In the genomic region with DNA sequence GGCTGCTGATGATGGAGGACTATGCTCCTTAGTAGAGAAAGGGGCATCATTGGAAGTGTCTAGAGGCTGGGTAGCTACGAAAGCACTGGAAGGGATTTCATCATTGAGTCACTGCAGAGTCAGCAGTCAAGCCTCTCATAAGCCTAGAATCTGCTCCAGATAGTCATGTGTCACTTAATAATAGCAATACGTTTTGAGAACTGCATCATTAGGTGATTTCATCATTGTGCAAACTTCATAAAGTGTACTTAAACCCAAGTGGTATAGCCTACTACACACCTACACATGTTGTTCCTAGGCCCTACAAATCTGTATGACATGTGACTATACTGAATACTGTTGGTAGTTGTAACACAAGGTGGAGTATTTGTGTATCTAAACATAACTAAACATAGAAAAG, we compare ENCODE assay signal across 29 cellular contexts.
DNase-seq lines count a peak whose midpoint lies in the region; ATAC-seq, FAIRE-seq and TF ChIP-seq lines count a peak whose summit lies in the region.
"Had no signal": no experiment of that assay in that cellular context is flagged by ENCODE, and none has a peak within 500 bp of the region (broad histone marks: within the 10 kb centered on the region; RNA-seq: fewer than 3 reads in every experiment).

No MANE protein-coding gene starts in this region.

- H2AFZ ChIP-seq in ACC112 (ENCODE audit: low read length, unreplicated experiment) (no peak overlapping the region), IMR-90 (replicated peaks; ENCODE audit: low read length, poor library complexity) (no peak overlapping the region)

- in situ Hi-C loops in IMR-90 (cut with MboI; ENCODE audit: low sequenced_read_pairs): no loop called here

- no peak overlapping the region for H2BK5ac ChIP-seq in IMR-90 (ENCODE audit: low read depth, low read length, poor library complexity, severe bottlenecking)

- POLR2A ChIA-PET in IMR-90 (lab: Charles Lee; ENCODE audit: unreplicated experiment): no interaction called here

- no peak overlapping the region for H3K4me3 ChIP-seq in ACC112 (ENCODE audit: low read depth, low read length)
- H3K4me3 ChIP-seq in IMR-90 (ENCODE audit: insufficient read depth, low read depth, low read length): no peak overlapping the region
- H3K4me3 ChIP-seq in lower lobe of right lung: no peak overlapping the region
- H3K4me3 ChIP-seq: prostate gland, sigmoid colon, thoracic aorta had no signal

- H3K36me3 ChIP-seq in ACC112 (ENCODE audit: insufficient read depth, low read length): peaks cover 14% of the 10 kb centered on the region
- no peaks in the 10 kb centered on the region; the same call in 1 of the 2 replicates for H3K36me3 ChIP-seq in IMR-90 (ENCODE audit: control insufficient read depth, insufficient read depth, low read length)
- H3K36me3 ChIP-seq in lower lobe of right lung: peaks cover 46% of the 10 kb centered on the region
- H3K36me3 ChIP-seq: prostate gland had no signal

- no peak overlapping the region for H4K8ac ChIP-seq in IMR-90 (ENCODE audit: low read depth in 2 of 2, low read length in 2 of 2)

- CTCF ChIA-PET in IMR-90 (lab: Yijun Ruan, JAX): no interaction called here

- no peak for TF ChIP-seq CTCF in IMR-90 (conservative IDR thresholded peaks at IDR 0.05; ENCODE audit: low read depth, low read length)
- TF ChIP-seq CTCF in lower lobe of right lung (IDR thresholded peaks at IDR 0.05): no peak

- H2BK15ac ChIP-seq in IMR-90 (ENCODE audit: low read depth, low read length): no peak overlapping the region

- H3K9ac ChIP-seq in IMR-90 (ENCODE audit: low read depth, low read length): no peak overlapping the region

- no peak for TF ChIP-seq RAD21 in IMR-90 (IDR thresholded peaks at IDR 0.05; ENCODE audit: low read length)

- no peak overlapping the region for H3K23ac ChIP-seq in IMR-90 (ENCODE audit: low read depth, low read length)

- FAIRE-seq in HTR-8/SVneo (lab: Jason Lieb, UNC): no peak
- FAIRE-seq: A204.1 had no signal

- no peak overlapping the region for H3K56ac ChIP-seq in IMR-90 (ENCODE audit: extremely low read depth, insufficient read depth, low read length)

- intact Hi-C loops in IMR-90 (cut with micrococcal nuclease) (no loop called here), lower lobe of right lung (cut with DNase I) (no loop called here)

- H3K27me3 ChIP-seq in ACC112 (ENCODE audit: insufficient read depth, low read length) (no peaks in the 10 kb centered on the region), IMR-90 (ENCODE audit: control insufficient read depth, insufficient read depth, low read length) (no peaks in the 10 kb centered on the region), lower lobe of right lung (ENCODE audit: low read depth) (no peaks in the 10 kb centered on the region)
- H3K27me3 ChIP-seq: sigmoid colon had no signal

- H3K4ac ChIP-seq in IMR-90 (ENCODE audit: low read depth, low read length): no peak overlapping the region

- dilution Hi-C loops in IMR-90 (cut with HindIII; ENCODE audit: low sequenced_read_pairs, unreplicated experiment): no loop called here

- ATAC-seq in IMR-90 (ENCODE audit: low read depth): no peak
- ATAC-seq in lower lobe of right lung: peak; percentile 44 to 61
- ATAC-seq: activated CD4-positive, alpha-beta T cell treated with anti-CD3 and anti-CD28 coated beads for 36 hours; activated CD8-positive, alpha-beta T cell treated with anti-CD3 and anti-CD28 coated beads, Interleukin-2, amount 10 ng/mL, durations not matched to agents 7 days and 5 days; activated naive CD4-positive, alpha-beta T cell treated with anti-CD3 and anti-CD28 coated beads, Interleukin-2, amount 50 U/mL, for 72 hours; left colon; stimulated activated naive CD8-positive, alpha-beta T cell treated with anti-CD3 and anti-CD28 coated beads, Interleukin-15, Interleukin-2, amounts not matched to agents 100 U/mL and 50 U/mL, for 24 hours had no signal

- H3K18ac ChIP-seq in IMR-90 (ENCODE audit: low read depth, low read length): no peak overlapping the region

- H3K9me3 ChIP-seq in IMR-90 (ENCODE audit: control insufficient read depth, insufficient read depth, low read length): no peaks in the 10 kb centered on the region
- no peaks in the 10 kb centered on the region for H3K9me3 ChIP-seq in lower lobe of right lung
- H3K9me3 ChIP-seq: prostate gland, sigmoid colon, thoracic aorta had no signal

- no peak overlapping the region for H4K5ac ChIP-seq in IMR-90 (ENCODE audit: low read depth, low read length)

- DNase-seq in IMR-90: peak; percentile 60
- peak; percentile 66 for DNase-seq in epithelial cell of prostate (ENCODE audit: low read depth, low spot score)
- DNase-seq in lower lobe of right lung: no peak
- no peak for DNase-seq in HTR-8/SVneo (ENCODE audit: insufficient read length, low spot score)
- no peak for DNase-seq in COLO829 (ENCODE audit: low spot score)
- DNase-seq in AML-193 (lab: John Stamatoyannopoulos, UW): no peak
- DNase-seq in activated CD4-positive, alpha-beta T cell treated with anti-CD3 and anti-CD28 coated beads for 1 hour: no peak
- DNase-seq: activated CD4-positive, alpha-beta T cell treated with anti-CD3 and anti-CD28 coated beads for 36 hours; activated CD8-positive, alpha-beta T cell treated with anti-CD3 and anti-CD28 coated beads, Interleukin-2, amount 10 ng/mL, durations not matched to agents 7 days and 5 days; activated T-cell treated with anti-CD3 and anti-CD28 coated beads for 4 hours; aorta; CD4-positive, alpha-beta memory T cell; DMS153; H7; head of caudate nucleus; KBM-7; mesendoderm; NCI-H1436 treated with DMSO at 0.1 percent for 48 hours; NCI-H2107; NCI-H446 treated with DMSO at 0.1 percent for 48 hours; Right ventricle myocardium superior; sigmoid colon; stimulated activated naive CD8-positive, alpha-beta T cell treated with anti-CD3 and anti-CD28 coated beads, Interleukin-15, Interleukin-2, amounts not matched to agents 100 U/mL and 50 U/mL, for 24 hours had no signal

- peaks cover 16% of the 10 kb centered on the region for H3K4me1 ChIP-seq in ACC112 (ENCODE audit: control insufficient read depth, insufficient read depth, low read length, unreplicated experiment)
- H3K4me1 ChIP-seq in IMR-90 (ENCODE audit: control insufficient read depth, insufficient read depth, low read length): peaks cover 19% of the 10 kb centered on the region
- H3K4me1 ChIP-seq in lower lobe of right lung: peaks cover 11% of the 10 kb centered on the region
- H3K4me1 ChIP-seq: prostate gland had no signal

- no peak for TF ChIP-seq POLR2A in IMR-90 (IDR thresholded peaks at IDR 0.05; ENCODE audit: low read depth, low read length)

- H4K20me1 ChIP-seq in IMR-90 (ENCODE audit: insufficient read depth, low read length): no peaks in the 10 kb centered on the region

- H3K14ac ChIP-seq in IMR-90 (replicated peaks; ENCODE audit: low read depth, low read length): no peak overlapping the region; the same call in 1 of the 2 replicates

- H2AK5ac ChIP-seq in IMR-90 (ENCODE audit: low read depth, low read length): no peak overlapping the region; the same call in 1 of the 2 replicates

- no peaks in the 10 kb centered on the region for H3K79me2 ChIP-seq in ACC112 (ENCODE audit: control insufficient read depth, insufficient read depth, low read length, unreplicated experiment)

- no peak overlapping the region for H2BK20ac ChIP-seq in IMR-90 (ENCODE audit: low read depth, low read length)

- H2AK9ac ChIP-seq in IMR-90 (replicated peaks; ENCODE audit: low read depth, low read length, poor library complexity): no peak overlapping the region

- H3K27ac ChIP-seq in ACC112 (ENCODE audit: low read depth, low read length) (peak overlapping the region; percentile 27; the same call in 1 of the 2 replicates), IMR-90 (ENCODE audit: insufficient read depth, low read length) (no peak overlapping the region), epithelial cell of prostate (peak overlapping the region; percentile 70), lower lobe of right lung (no peak overlapping the region)
- H3K27ac ChIP-seq: prostate gland, sigmoid colon, thoracic aorta had no signal

- no peak overlapping the region for H2BK120ac ChIP-seq in IMR-90 (ENCODE audit: low read depth, low read length)

- H4K91ac ChIP-seq in IMR-90 (ENCODE audit: insufficient read depth, low read depth, low read length): no peak overlapping the region

- H3K9me1 ChIP-seq in IMR-90 (ENCODE audit: insufficient read depth, low read length): peaks cover 24% of the 10 kb centered on the region

- BruUV-seq in IMR-90 (replicated peaks; lab: Mats Ljungman, UMichigan): no TSS peak

- H3K79me1 ChIP-seq in IMR-90 (ENCODE audit: low read depth in 1 of 2, low read length in 2 of 2): peaks cover 5 to 19% of the 10 kb centered on the region in 2 experiments; a peak in 2 of 4 replicates

- WGBS in IMR-90 (ENCODE audit: extremely low coverage in 2 of 2, insufficient read length in 1 of 2), 2 experiments: no CpG with 5 or more reads among the region's 2 CpGs

- no peak overlapping the region for H3K4me2 ChIP-seq in IMR-90 (ENCODE audit: low read depth, low read length)

TF ChIP-seq in IMR-90, 13 proteins besides CTCF, POLR2A, EP300 and RAD21:
- TF ChIP-seq, protein P1, sequence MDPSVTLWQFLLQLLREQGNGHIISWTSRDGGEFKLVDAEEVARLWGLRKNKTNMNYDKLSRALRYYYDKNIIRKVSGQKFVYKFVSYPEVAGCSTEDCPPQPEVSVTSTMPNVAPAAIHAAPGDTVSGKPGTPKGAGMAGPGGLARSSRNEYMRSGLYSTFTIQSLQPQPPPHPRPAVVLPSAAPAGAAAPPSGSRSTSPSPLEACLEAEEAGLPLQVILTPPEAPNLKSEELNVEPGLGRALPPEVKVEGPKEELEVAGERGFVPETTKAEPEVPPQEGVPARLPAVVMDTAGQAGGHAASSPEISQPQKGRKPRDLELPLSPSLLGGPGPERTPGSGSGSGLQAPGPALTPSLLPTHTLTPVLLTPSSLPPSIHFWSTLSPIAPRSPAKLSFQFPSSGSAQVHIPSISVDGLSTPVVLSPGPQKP (IDR thresholded peaks at IDR 0.05; ENCODE audit: borderline replicate concordance, low read depth, low read length): no peak
- peak; percentile 16; the same call in 1 of the 2 replicates for TF ChIP-seq MAFK (IDR thresholded peaks at IDR 0.05; ENCODE audit: low read depth, low read length)
- TF ChIP-seq CEBPB (IDR thresholded peaks at IDR 0.05; ENCODE audit: low read depth, low read length): peak; percentile 38; the same call in 1 of the 2 replicates
- no peak for TF ChIP-seq BHLHE40 (IDR thresholded peaks at IDR 0.05; ENCODE audit: low read depth, low read length)

Comparison
In these comparisons a context has a peak if more than half of its experiments do, and no peak if none do; other contexts are left out.
1. H3K27ac ChIP-seq: peak in ACC112 (single experiment) and epithelial cell of prostate (single experiment); none in IMR-90 (single experiment) and lower lobe of right lung (single experiment).
2. DNase-seq: peak in IMR-90 (single experiment) and epithelial cell of prostate (single experiment); none in lower lobe of right lung (single experiment), HTR-8/SVneo (single experiment), COLO829 (single experiment), AML-193 (0 of 2) and activated CD4-positive, alpha-beta T cell treated with anti-CD3 and anti-CD28 coated beads for 1 hour (single experiment).